1 cellular context compared by ENCODE assay signal in the genomic region with DNA sequence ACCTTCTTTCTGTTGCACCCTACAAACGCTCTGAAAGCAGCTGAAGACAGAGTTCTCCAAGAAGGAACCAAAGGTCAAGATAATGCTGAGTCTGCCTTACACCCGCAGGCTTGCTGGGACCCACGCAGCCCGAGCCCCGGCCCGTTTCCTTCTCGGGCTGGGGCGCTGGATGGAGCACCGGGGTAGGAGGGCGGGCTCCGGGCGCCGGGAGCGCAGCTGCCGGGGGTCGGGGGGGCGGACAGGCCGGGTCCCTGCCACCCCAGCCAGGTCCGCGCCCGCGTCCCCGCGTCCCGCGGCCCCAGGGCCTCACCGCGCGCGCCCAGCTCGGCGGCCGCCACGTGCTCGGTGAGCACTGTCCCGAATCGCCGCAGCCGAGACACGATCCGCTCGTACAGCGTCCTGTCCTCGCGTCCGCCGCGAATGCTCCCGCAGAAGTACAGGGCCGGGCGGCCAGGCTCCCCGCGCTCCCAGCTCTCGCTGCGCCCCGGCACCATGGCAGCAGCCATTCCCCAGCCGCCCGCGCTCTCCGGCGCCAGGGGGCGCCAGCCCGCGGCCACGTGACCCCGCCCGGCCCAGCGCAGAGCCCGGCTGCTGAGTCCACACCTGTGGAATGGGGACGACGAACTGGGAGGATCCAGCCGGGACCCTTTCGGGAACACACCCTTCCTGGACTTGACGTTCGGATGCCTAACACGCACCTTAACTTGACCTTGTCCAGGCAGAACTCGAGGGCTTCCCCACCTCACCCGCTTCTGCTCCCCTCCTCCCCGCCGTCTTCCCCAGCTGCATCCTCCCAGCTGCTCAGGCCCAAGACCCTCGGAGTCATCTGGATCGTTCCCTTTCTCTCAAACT.
TF ChIP-seq lines count a peak whose summit lies in the region.

A gene with protein sequence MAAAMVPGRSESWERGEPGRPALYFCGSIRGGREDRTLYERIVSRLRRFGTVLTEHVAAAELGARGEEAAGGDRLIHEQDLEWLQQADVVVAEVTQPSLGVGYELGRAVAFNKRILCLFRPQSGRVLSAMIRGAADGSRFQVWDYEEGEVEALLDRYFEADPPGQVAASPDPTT (minus strand): TSS at position 531 of the 852 bp plus-strand sequence. CDS start 25 bp downstream, at position 506.

TF ChIP-seq in HEK293, 187 proteins besides CTCF, POLR2A, EP300 and RAD21 (continued from another document and continues in another):
- TF ChIP-seq, protein P1, sequence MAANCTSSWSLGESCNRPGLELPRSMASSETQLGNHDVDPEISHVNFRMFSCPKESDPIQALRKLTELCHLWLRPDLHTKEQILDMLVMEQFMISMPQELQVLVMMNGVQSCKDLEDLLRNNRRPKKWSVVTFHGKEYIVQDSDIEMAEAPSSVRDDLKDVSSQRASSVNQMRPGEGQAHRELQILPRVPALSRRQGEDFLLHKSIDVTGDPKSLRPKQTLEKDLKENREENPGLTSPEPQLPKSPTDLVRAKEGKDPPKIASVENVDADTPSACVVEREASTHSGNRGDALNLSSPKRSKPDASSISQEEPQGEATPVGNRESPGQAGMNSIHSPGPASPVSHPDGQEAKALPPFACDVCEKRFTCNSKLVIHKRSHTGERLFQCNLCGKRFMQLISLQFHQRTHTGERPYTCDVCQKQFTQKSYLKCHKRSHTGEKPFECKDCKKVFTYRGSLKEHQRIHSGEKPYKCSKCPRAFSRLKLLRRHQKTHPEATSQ (tag by site-specific recombination; IDR thresholded peaks at IDR 0.05), result 0 out of 2 replicates have a peak, but pooled peaks have one; percentile 30
- TF ChIP-seq ZIC2 (tag by site-specific recombination; IDR thresholded peaks at IDR 0.05) (no peak), ZNF211 (tag by site-specific recombination; IDR thresholded peaks at IDR 0.05; ENCODE audit: low read depth) (no peak), ZNF792 (tag by site-specific recombination; IDR thresholded peaks at IDR 0.05) (no peak), ZNF341 (tag by site-specific recombination; IDR thresholded peaks at IDR 0.05; ENCODE audit: low read depth) (no peak), TCF7L2 (IDR thresholded peaks at IDR 0.05; ENCODE audit: borderline replicate concordance, low read depth, low read length) (no peak), KLF10 (tag by site-specific recombination; IDR thresholded peaks at IDR 0.05) (peak; percentile 66; the same call in 1 of the 2 replicates), ZNF394 (tag by site-specific recombination; IDR thresholded peaks at IDR 0.05; ENCODE audit: borderline replicate concordance) (no peak; the same call in 1 of the 2 replicates), MEIS1 (CRISPR knock-in tag; IDR thresholded peaks at IDR 0.05; ENCODE audit: borderline replicate concordance) (peak; percentile 56; the same call in 1 of the 2 replicates), ZNF354C (tag by site-specific recombination; IDR thresholded peaks at IDR 0.05; ENCODE audit: borderline replicate concordance, low read depth) (no peak), ZNF473 (tag by site-specific recombination; IDR thresholded peaks at IDR 0.05) (no peak), ZNF514 (tag by site-specific recombination; IDR thresholded peaks at IDR 0.05) (no peak), ZNF664 (tag by site-specific recombination; IDR thresholded peaks at IDR 0.05) (no peak), ZNF510 (tag by site-specific recombination; IDR thresholded peaks at IDR 0.05; ENCODE audit: insufficient replicate concordance) (no peak), HOXD13 (CRISPR knock-in tag; IDR thresholded peaks at IDR 0.05; ENCODE audit: borderline replicate concordance) (no peak), ZNF404 (tag by site-specific recombination; IDR thresholded peaks at IDR 0.05) (no peak), ZNF785 (tag by site-specific recombination; IDR thresholded peaks at IDR 0.05) (no peak), RBAK (tag by site-specific recombination; IDR thresholded peaks at IDR 0.05) (no peak), ZNF140 (tag by site-specific recombination; IDR thresholded peaks at IDR 0.05) (no peak), ZNF23 (tag by site-specific recombination; IDR thresholded peaks at IDR 0.05; ENCODE audit: borderline replicate concordance) (no peak), ZNF16 (tag by site-specific recombination; IDR thresholded peaks at IDR 0.05; ENCODE audit: low read depth) (no peak), SCRT1 (tag by site-specific recombination; IDR thresholded peaks at IDR 0.05; ENCODE audit: borderline replicate concordance) (peak; percentile 94), ZNF791 (tag by site-specific recombination; IDR thresholded peaks at IDR 0.05) (no peak), ZNF707 (tag by site-specific recombination; IDR thresholded peaks at IDR 0.05) (no peak), IKZF3 (tag by site-specific recombination; IDR thresholded peaks at IDR 0.05) (peak; percentile 92), YY1 (tag by site-specific recombination; IDR thresholded peaks at IDR 0.05) (peak; percentile 92), ZNF777 (tag by site-specific recombination; IDR thresholded peaks at IDR 0.05; ENCODE audit: borderline replicate concordance) (no peak)
- TF ChIP-seq, protein P2, sequence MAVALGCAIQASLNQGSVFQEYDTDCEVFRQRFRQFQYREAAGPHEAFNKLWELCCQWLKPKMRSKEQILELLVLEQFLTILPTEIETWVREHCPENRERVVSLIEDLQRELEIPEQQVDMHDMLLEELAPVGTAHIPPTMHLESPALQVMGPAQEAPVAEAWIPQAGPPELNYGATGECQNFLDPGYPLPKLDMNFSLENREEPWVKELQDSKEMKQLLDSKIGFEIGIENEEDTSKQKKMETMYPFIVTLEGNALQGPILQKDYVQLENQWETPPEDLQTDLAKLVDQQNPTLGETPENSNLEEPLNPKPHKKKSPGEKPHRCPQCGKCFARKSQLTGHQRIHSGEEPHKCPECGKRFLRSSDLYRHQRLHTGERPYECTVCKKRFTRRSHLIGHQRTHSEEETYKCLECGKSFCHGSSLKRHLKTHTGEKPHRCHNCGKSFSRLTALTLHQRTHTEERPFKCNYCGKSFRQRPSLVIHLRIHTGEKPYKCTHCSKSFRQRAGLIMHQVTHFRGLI (tag by site-specific recombination; IDR thresholded peaks at IDR 0.05), result no peak
- TF ChIP-seq, protein P3, sequence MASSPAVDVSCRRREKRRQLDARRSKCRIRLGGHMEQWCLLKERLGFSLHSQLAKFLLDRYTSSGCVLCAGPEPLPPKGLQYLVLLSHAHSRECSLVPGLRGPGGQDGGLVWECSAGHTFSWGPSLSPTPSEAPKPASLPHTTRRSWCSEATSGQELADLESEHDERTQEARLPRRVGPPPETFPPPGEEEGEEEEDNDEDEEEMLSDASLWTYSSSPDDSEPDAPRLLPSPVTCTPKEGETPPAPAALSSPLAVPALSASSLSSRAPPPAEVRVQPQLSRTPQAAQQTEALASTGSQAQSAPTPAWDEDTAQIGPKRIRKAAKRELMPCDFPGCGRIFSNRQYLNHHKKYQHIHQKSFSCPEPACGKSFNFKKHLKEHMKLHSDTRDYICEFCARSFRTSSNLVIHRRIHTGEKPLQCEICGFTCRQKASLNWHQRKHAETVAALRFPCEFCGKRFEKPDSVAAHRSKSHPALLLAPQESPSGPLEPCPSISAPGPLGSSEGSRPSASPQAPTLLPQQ (tag by site-specific recombination; IDR thresholded peaks at IDR 0.05), result peak; percentile 49; the same call in 1 of the 2 replicates
- TF ChIP-seq, protein P4, sequence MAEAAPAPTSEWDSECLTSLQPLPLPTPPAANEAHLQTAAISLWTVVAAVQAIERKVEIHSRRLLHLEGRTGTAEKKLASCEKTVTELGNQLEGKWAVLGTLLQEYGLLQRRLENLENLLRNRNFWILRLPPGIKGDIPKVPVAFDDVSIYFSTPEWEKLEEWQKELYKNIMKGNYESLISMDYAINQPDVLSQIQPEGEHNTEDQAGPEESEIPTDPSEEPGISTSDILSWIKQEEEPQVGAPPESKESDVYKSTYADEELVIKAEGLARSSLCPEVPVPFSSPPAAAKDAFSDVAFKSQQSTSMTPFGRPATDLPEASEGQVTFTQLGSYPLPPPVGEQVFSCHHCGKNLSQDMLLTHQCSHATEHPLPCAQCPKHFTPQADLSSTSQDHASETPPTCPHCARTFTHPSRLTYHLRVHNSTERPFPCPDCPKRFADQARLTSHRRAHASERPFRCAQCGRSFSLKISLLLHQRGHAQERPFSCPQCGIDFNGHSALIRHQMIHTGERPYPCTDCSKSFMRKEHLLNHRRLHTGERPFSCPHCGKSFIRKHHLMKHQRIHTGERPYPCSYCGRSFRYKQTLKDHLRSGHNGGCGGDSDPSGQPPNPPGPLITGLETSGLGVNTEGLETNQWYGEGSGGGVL (tag by site-specific recombination; IDR thresholded peaks at IDR 0.05), result peak; percentile 8; the same call in 1 of the 2 replicates
- TF ChIP-seq, protein P5, sequence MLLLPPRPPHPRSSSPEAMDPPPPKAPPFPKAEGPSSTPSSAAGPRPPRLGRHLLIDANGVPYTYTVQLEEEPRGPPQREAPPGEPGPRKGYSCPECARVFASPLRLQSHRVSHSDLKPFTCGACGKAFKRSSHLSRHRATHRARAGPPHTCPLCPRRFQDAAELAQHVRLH (tag by site-specific recombination; IDR thresholded peaks at IDR 0.05), result no peak
- TF ChIP-seq, protein P6, sequence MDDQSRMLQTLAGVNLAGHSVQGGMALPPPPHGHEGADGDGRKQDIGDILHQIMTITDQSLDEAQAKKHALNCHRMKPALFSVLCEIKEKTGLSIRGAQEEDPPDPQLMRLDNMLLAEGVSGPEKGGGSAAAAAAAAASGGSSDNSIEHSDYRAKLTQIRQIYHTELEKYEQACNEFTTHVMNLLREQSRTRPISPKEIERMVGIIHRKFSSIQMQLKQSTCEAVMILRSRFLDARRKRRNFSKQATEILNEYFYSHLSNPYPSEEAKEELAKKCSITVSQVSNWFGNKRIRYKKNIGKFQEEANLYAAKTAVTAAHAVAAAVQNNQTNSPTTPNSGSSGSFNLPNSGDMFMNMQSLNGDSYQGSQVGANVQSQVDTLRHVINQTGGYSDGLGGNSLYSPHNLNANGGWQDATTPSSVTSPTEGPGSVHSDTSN (CRISPR knock-in tag; IDR thresholded peaks at IDR 0.05), result peak; percentile 66; the same call in 1 of the 2 replicates
- TF ChIP-seq, protein P7, sequence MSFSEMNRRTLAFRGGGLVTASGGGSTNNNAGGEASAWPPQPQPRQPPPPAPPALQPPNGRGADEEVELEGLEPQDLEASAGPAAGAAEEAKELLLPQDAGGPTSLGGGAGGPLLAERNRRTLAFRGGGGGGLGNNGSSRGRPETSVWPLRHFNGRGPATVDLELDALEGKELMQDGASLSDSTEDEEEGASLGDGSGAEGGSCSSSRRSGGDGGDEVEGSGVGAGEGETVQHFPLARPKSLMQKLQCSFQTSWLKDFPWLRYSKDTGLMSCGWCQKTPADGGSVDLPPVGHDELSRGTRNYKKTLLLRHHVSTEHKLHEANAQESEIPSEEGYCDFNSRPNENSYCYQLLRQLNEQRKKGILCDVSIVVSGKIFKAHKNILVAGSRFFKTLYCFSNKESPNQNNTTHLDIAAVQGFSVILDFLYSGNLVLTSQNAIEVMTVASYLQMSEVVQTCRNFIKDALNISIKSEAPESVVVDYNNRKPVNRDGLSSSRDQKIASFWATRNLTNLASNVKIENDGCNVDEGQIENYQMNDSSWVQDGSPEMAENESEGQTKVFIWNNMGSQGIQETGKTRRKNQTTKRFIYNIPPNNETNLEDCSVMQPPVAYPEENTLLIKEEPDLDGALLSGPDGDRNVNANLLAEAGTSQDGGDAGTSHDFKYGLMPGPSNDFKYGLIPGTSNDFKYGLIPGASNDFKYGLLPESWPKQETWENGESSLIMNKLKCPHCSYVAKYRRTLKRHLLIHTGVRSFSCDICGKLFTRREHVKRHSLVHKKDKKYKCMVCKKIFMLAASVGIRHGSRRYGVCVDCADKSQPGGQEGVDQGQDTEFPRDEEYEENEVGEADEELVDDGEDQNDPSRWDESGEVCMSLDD (tag by site-specific recombination; IDR thresholded peaks at IDR 0.05), result no peak
- TF ChIP-seq, protein P8, sequence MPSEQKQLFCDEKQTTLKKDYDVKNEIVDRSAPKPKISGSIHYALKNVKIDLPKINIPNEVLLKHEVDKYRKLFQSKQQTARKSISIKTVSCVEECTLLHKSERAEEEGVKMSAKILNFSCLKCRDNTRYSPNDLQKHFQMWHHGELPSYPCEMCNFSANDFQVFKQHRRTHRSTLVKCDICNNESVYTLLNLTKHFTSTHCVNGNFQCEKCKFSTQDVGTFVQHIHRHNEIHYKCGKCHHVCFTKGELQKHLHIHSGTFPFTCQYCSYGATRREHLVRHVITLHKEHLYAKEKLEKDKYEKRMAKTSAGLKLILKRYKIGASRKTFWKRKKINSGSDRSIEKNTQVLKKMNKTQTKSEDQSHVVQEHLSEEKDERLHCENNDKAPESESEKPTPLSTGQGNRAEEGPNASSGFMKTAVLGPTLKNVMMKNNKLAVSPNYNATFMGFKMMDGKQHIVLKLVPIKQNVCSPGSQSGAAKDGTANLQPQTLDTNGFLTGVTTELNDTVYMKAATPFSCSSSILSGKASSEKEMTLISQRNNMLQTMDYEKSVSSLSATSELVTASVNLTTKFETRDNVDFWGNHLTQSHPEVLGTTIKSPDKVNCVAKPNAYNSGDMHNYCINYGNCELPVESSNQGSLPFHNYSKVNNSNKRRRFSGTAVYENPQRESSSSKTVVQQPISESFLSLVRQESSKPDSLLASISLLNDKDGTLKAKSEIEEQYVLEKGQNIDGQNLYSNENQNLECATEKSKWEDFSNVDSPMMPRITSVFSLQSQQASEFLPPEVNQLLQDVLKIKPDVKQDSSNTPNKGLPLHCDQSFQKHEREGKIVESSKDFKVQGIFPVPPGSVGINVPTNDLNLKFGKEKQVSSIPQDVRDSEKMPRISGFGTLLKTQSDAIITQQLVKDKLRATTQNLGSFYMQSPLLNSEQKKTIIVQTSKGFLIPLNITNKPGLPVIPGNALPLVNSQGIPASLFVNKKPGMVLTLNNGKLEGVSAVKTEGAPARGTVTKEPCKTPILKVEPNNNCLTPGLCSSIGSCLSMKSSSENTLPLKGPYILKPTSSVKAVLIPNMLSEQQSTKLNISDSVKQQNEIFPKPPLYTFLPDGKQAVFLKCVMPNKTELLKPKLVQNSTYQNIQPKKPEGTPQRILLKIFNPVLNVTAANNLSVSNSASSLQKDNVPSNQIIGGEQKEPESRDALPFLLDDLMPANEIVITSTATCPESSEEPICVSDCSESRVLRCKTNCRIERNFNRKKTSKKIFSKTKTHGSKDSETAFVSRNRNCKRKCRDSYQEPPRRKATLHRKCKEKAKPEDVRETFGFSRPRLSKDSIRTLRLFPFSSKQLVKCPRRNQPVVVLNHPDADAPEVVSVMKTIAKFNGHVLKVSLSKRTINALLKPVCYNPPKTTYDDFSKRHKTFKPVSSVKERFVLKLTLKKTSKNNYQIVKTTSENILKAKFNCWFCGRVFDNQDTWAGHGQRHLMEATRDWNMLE (tag by site-specific recombination; conservative IDR thresholded peaks at IDR 0.05; ENCODE audit: low read depth), result no peak
- TF ChIP-seq, protein P9, sequence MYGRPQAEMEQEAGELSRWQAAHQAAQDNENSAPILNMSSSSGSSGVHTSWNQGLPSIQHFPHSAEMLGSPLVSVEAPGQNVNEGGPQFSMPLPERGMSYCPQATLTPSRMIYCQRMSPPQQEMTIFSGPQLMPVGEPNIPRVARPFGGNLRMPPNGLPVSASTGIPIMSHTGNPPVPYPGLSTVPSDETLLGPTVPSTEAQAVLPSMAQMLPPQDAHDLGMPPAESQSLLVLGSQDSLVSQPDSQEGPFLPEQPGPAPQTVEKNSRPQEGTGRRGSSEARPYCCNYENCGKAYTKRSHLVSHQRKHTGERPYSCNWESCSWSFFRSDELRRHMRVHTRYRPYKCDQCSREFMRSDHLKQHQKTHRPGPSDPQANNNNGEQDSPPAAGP (tag by site-specific recombination; IDR thresholded peaks at IDR 0.05), result peak; percentile 68; the same call in 1 of the 2 replicates
- TF ChIP-seq, protein P10, sequence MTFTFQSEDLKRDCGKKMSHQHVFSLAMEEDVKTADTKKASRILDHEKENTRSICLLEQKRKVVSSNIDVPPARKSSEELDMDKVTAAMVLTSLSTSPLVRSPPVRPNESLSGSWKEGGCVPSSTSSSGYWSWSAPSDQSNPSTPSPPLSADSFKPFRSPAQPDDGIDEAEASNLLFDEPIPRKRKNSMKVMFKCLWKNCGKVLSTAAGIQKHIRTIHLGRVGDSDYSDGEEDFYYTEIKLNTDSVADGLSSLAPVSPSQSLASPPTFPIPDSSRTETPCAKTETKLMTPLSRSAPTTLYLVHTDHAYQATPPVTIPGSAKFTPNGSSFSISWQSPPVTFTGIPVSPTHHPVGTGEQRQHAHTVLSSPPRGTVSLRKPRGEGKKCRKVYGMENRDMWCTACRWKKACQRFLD (tag by site-specific recombination; IDR thresholded peaks at IDR 0.05), result no peak
